In the genomic region with DNA sequence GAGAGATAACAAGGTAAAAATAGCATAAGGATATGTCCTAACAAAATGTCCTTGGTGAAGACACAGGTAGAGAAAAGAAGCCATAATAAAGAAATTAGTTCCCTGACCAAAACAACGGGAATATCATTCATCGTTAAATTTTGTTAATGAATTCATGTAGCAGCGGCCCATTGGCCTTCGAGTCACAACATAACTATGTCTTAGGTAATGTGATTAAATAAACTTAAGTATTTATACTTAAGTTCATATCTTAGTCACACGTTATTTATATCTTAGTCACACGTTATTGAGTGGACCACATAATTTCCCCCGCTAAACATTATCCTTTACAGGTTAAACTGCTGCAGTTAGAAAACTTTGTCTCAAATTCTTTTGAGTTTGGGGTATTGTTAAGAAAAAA, we compare ENCODE assay signal across 1 cellular context.
A peak's percentile ranks its signal among the peaks of the same experiment; 100 is the strongest.
TF ChIP-seq lines count a peak whose summit lies in the region.

No MANE protein-coding gene starts in this region.

TF ChIP-seq in SK-N-SH, 30 proteins besides CTCF, POLR2A, EP300 and RAD21 (continued from another document):
- TF ChIP-seq RXRA (IDR thresholded peaks at IDR 0.05; ENCODE audit: borderline replicate concordance, low read depth), result peak; percentile 49; the same call in 1 of the 2 replicates
- TF ChIP-seq, protein P1, sequence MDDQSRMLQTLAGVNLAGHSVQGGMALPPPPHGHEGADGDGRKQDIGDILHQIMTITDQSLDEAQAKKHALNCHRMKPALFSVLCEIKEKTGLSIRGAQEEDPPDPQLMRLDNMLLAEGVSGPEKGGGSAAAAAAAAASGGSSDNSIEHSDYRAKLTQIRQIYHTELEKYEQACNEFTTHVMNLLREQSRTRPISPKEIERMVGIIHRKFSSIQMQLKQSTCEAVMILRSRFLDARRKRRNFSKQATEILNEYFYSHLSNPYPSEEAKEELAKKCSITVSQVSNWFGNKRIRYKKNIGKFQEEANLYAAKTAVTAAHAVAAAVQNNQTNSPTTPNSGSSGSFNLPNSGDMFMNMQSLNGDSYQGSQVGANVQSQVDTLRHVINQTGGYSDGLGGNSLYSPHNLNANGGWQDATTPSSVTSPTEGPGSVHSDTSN (IDR thresholded peaks at IDR 0.05), result peak; percentile 39
- peak; percentile 17; the same call in 1 of the 2 replicates for TF ChIP-seq NFIC (IDR thresholded peaks at IDR 0.05; ENCODE audit: borderline replicate concordance)
- TF ChIP-seq, protein P2, sequence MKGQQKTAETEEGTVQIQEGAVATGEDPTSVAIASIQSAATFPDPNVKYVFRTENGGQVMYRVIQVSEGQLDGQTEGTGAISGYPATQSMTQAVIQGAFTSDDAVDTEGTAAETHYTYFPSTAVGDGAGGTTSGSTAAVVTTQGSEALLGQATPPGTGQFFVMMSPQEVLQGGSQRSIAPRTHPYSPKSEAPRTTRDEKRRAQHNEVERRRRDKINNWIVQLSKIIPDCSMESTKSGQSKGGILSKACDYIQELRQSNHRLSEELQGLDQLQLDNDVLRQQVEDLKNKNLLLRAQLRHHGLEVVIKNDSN (IDR thresholded peaks at IDR 0.05; ENCODE audit: borderline replicate concordance, low read depth), result no peak
- TF ChIP-seq, protein P3, sequence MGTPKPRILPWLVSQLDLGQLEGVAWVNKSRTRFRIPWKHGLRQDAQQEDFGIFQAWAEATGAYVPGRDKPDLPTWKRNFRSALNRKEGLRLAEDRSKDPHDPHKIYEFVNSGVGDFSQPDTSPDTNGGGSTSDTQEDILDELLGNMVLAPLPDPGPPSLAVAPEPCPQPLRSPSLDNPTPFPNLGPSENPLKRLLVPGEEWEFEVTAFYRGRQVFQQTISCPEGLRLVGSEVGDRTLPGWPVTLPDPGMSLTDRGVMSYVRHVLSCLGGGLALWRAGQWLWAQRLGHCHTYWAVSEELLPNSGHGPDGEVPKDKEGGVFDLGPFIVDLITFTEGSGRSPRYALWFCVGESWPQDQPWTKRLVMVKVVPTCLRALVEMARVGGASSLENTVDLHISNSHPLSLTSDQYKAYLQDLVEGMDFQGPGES (IDR thresholded peaks at IDR 0.05; ENCODE audit: low read depth, low read length), result no peak
